8 cellular contexts compared by ENCODE assay signal in genomic region chr11:117796456-117797428, GRCh38. TPM values are rescaled to one million over a fixed set of nuclear protein-coding genes. Genes with fewer than 3 reads are reported as not detected.
A peak's percentile ranks its signal among the peaks of the same experiment; 100 is the strongest.
DNase-seq lines count a peak whose midpoint lies in the region; ATAC-seq and TF ChIP-seq lines count a peak whose summit lies in the region.

DSCAML1 (minus strand) TSS chr11:117797216; CDS start chr11:117797079, 137 bp downstream.

- POLR2A ChIA-PET in MCF 10A (lab: Yijun Ruan, JAX), result no interaction called here

- TF ChIP-seq CTCF in MCF 10A (IDR thresholded peaks at IDR 0.05; ENCODE audit: unreplicated experiment) (no peak), kidney epithelial cell (IDR thresholded peaks at IDR 0.05; ENCODE audit: insufficient read depth, low read length, poor library complexity, severe bottlenecking) (no peak)

- no peaks in the 10 kb centered on the region for H3K36me3 Mint-ChIP-seq in MCF 10A (ENCODE audit: insufficient read depth, unreplicated experiment)

- H3K4me3 ChIP-seq in kidney epithelial cell (ENCODE audit: low read depth, low read length), result peak within 1 kb of the TSS; percentile 37

- H3K9me3 Mint-ChIP-seq in MCF 10A (ENCODE audit: unreplicated experiment), result no peaks in the 10 kb centered on the region

- H3K4me3 Mint-ChIP-seq in MCF 10A (ENCODE audit: unreplicated experiment), result no peak within 1 kb of the TSS

- CTCF ChIA-PET in MCF 10A (lab: Yijun Ruan, JAX), result interaction anchor here (0.6 to 2.7 kb wide), 4 partner anchors 12 to 330 kb away, joined by 3 to 14 read pairs (median 4); no protein-coding TSS in a partner anchor

- no TSS peak for BruUV-seq in MCF 10A (replicated peaks; lab: Mats Ljungman, UMichigan)

- in situ Hi-C loops in T47D (cut with HindIII; ENCODE audit: low pct_unique_long_range_greater_than_20kb, low sequenced_read_pairs), result no loop called here

- H3K4me1 Mint-ChIP-seq in MCF 10A (ENCODE audit: insufficient read depth, unreplicated experiment), result no peaks in the 10 kb centered on the region

- ATAC-seq in HG03432 (IDR thresholded peaks at IDR 0.05; ENCODE audit: unreplicated experiment) (no peak), HG02610 (IDR thresholded peaks at IDR 0.05; ENCODE audit: unreplicated experiment) (no peak)

- intact Hi-C loops in MCF 10A (cut with micrococcal nuclease), result no loop called here

- H3K27me3 Mint-ChIP-seq in MCF 10A (ENCODE audit: insufficient read depth, unreplicated experiment), result peaks cover 73% of the 10 kb centered on the region

- no peak within 1 kb of the TSS for H3K27ac Mint-ChIP-seq in MCF 10A (ENCODE audit: low read depth, unreplicated experiment)

- H3K27me3 ChIP-seq in kidney epithelial cell (ENCODE audit: control insufficient read depth, insufficient read depth, low read length), result peaks cover 40% of the 10 kb centered on the region

- peak within 1 kb of the TSS; percentile 56 for H3K27ac ChIP-seq in angular gyrus (ENCODE audit: low read depth, low read length)

- DNase-seq in T47D (ENCODE audit: low read depth in 1 of 2, low spot score in 1 of 2), result peak; percentile 66 to 97
- no peak for DNase-seq in MCF 10A (ENCODE audit: unreplicated experiment)
- DNase-seq in kidney epithelial cell (ENCODE audit: low read depth), result no peak
- DNase-seq in stimulated activated CD8-positive, alpha-beta memory T cell treated with anti-CD3 and anti-CD28 coated beads, Interleukin-4, amount 100 ng/mL, for 48 hours, result peak; percentile 56
- DNase-seq in NCI-H187 (lab: John Stamatoyannopoulos, UW), result no peak

- H3K36me3 ChIP-seq in kidney epithelial cell (ENCODE audit: control insufficient read depth, insufficient read depth, low read length), result no peaks in the 10 kb centered on the region

RNA-seq across cellular contexts. Expression of gene DSCAML1, which starts in this region (rescaled TPM):
- not detected in 2 replicates for total RNA-seq in MCF 10A (2022)
- total RNA-seq in kidney epithelial cell, result 0.21 and 3.1 TPM in 2 replicates

Comparison
In these comparisons a context has a peak if more than half of its experiments do, and no peak if none do; other contexts are left out.
1. DNase-seq: peak in T47D (2 of 2) and stimulated activated CD8-positive, alpha-beta memory T cell treated with anti-CD3 and anti-CD28 coated beads, Interleukin-4, amount 100 ng/mL, for 48 hours (single experiment); none in MCF 10A (single experiment), kidney epithelial cell (single experiment) and NCI-H187 (0 of 2).